Comparison of ENCODE assay signal across 34 cellular contexts in the genomic region with DNA sequence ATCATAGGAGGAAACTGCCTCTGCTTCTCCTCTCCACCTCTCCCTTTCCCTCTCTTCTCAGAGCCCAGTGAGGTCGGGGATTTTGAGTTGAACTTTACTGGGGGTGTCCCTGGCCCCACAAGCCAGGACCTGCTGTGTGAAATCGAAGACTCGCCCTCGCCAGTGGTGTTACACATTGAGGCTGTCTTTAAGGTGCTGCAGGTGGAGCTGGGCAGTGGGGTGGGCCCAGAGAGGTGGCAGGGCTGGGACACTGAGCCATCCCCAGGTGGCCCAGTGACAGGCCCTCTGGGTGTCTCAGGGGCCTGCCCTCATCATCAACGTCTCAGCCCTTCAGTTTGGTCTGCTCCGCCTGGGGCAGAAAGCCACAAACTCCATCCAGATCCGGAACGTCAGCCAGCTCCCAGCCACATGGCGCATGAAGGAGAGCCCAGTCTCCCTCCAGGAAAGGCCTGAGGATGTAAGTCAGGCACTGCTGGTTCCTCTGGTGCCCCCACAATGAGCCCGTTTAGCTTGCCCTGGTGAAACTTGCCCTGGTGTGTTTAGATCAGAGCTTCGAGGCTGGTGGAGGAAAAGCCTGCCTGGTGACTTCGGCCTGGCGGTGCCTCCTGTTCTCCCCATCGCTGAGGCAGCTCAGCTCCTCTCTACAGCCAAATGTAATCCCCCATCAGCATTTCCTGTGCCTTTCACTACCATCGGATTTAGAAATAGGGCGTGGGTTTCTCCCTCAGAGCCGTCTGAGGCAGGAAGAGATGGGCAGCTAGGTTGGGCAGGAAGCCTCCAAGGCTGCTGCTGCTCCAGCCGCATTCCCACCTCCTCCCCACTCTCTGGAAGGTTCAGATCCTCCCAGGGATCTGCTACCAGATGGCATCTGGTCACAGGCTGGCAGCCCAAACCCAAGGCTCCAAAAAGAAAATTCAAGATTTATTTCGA. TPM values are rescaled to one million over a fixed set of nuclear protein-coding genes. Genes with fewer than 3 reads are reported as not detected.
"Had no signal": no experiment of that assay in that cellular context is flagged by ENCODE, and none has a peak within 500 bp of the region (broad histone marks: within the 10 kb centered on the region; RNA-seq: fewer than 3 reads in every experiment).

No MANE protein-coding gene starts in this region.

- H3K9ac ChIP-seq: parathyroid adenoma had no signal

- H3K4me1 ChIP-seq: adrenal gland, ascending aorta, parathyroid adenoma, right atrium auricular region, uterus had no signal

- H3K27ac ChIP-seq: adrenal gland, ascending aorta, cardiac muscle cell, parathyroid adenoma, right atrium auricular region, thoracic aorta, uterus had no signal

- H3K27me3 Mint-ChIP-seq: activated naive CD8-positive, alpha-beta T cell treated with anti-CD3 and anti-CD28 coated beads for 36 hours had no signal

- H2AFZ ChIP-seq: parathyroid adenoma had no signal

- H3K4me1 Mint-ChIP-seq: activated CD8-positive, alpha-beta memory T cell treated with anti-CD3 and anti-CD28 coated beads, Interleukin-2, amount 10 ng/mL, durations not matched to agents 7 days and 5 days; activated naive CD8-positive, alpha-beta T cell treated with anti-CD3 and anti-CD28 coated beads for 36 hours; nephron had no signal

- H3K36me3 Mint-ChIP-seq: activated CD8-positive, alpha-beta memory T cell treated with anti-CD3 and anti-CD28 coated beads, Interleukin-2, amount 10 ng/mL, durations not matched to agents 7 days and 5 days; activated naive CD8-positive, alpha-beta T cell treated with anti-CD3 and anti-CD28 coated beads for 36 hours; brain; WTC11 had no signal

- H3K4me3 ChIP-seq: adrenal gland, ascending aorta, cardiac muscle cell, mucosa of descending colon, right atrium auricular region, thoracic aorta, uterus had no signal

- H3K4me3 Mint-ChIP-seq: activated CD8-positive, alpha-beta memory T cell treated with anti-CD3 and anti-CD28 coated beads, Interleukin-2, amount 10 ng/mL, durations not matched to agents 7 days and 5 days; activated CD8-positive, alpha-beta T cell treated with anti-CD3 and anti-CD28 coated beads, Interleukin-2, amount 10 ng/mL, durations not matched to agents 7 days and 5 days; activated naive CD4-positive, alpha-beta T cell treated with anti-CD3 and anti-CD28 coated beads for 36 hours; activated naive CD8-positive, alpha-beta T cell treated with anti-CD3 and anti-CD28 coated beads for 36 hours; brain; nephron; T-helper 1 cell treated with Interleukin-12 subunit alpha and Interleukin-12 subunit beta and Interleukin-4 antibody, amounts not matched to agents 30 μg/mL and 1 μg/mL, for 36 hours; WTC11 had no signal

- H3K27me3 ChIP-seq: adrenal gland, ascending aorta, cardiac muscle cell, right atrium auricular region, uterus had no signal

- H3K9me3 ChIP-seq: adrenal gland, ascending aorta, mucosa of descending colon, right atrium auricular region, thoracic aorta, uterus had no signal

- DNase-seq: activated CD4-positive, alpha-beta T cell treated with anti-CD3 and anti-CD28 coated beads for 1 hour; activated CD8-positive, alpha-beta memory T cell treated with anti-CD3 and anti-CD28 coated beads, Interleukin-2, amount 10 ng/mL, durations not matched to agents 7 days and 5 days; activated CD8-positive, alpha-beta T cell treated with anti-CD3 and anti-CD28 coated beads, Interleukin-2, amount 10 ng/mL, durations not matched to agents 7 days and 5 days; activated effector memory CD4-positive, alpha-beta T cell treated with anti-CD3 and anti-CD28 coated beads, Interleukin-2, amount 50 U/mL, for 16 hours; activated naive CD4-positive, alpha-beta T cell treated with anti-CD3 and anti-CD28 coated beads for 36 hours; activated naive CD8-positive, alpha-beta T cell treated with anti-CD3 and anti-CD28 coated beads for 36 hours; adrenal gland; cerebellar nuclear complex; cortex of kidney; foreskin fibroblast; left ventricle myocardium superior; mucosa of descending colon; nucleus accumbens; stimulated activated CD4-positive, alpha-beta T cell treated with anti-CD3 and anti-CD28 coated beads, Interleukin-15, amount 100 ng/mL, for 24 hours; stimulated activated CD4-positive, alpha-beta T cell treated with anti-CD3 and anti-CD28 coated beads, Interleukin-2, amount 100 ng/mL, for 24 hours; stimulated activated naive CD4-positive, alpha-beta T cell treated with Interleukin-2 at 50 U/mL for 16 hours; SW 1271; T1000; trophoblast cell; uterus had no signal

- H3K27ac Mint-ChIP-seq: activated CD8-positive, alpha-beta memory T cell treated with anti-CD3 and anti-CD28 coated beads, Interleukin-2, amount 10 ng/mL, durations not matched to agents 7 days and 5 days; activated CD8-positive, alpha-beta T cell treated with anti-CD3 and anti-CD28 coated beads, Interleukin-2, amount 10 ng/mL, durations not matched to agents 7 days and 5 days; activated naive CD4-positive, alpha-beta T cell treated with anti-CD3 and anti-CD28 coated beads for 36 hours; activated naive CD8-positive, alpha-beta T cell treated with anti-CD3 and anti-CD28 coated beads for 36 hours; nephron; T-helper 1 cell treated with Interleukin-12 subunit alpha and Interleukin-12 subunit beta and Interleukin-4 antibody, amounts not matched to agents 30 μg/mL and 1 μg/mL, for 36 hours; WTC11 had no signal

- H3K36me3 ChIP-seq: adrenal gland, ascending aorta, cardiac muscle cell, right atrium auricular region, thoracic aorta, uterus had no signal

- H3K9me3 Mint-ChIP-seq: activated naive CD4-positive, alpha-beta T cell treated with anti-CD3 and anti-CD28 coated beads for 36 hours; activated naive CD8-positive, alpha-beta T cell treated with anti-CD3 and anti-CD28 coated beads for 36 hours; brain; nephron; T-helper 1 cell treated with Interleukin-12 subunit alpha and Interleukin-12 subunit beta and Interleukin-4 antibody, amounts not matched to agents 30 μg/mL and 1 μg/mL, for 36 hours; WTC11 had no signal

- ATAC-seq: activated CD8-positive, alpha-beta memory T cell treated with anti-CD3 and anti-CD28 coated beads, Interleukin-2, amount 10 ng/mL, durations not matched to agents 7 days and 5 days; activated CD8-positive, alpha-beta T cell treated with anti-CD3 and anti-CD28 coated beads, Interleukin-2, amount 10 ng/mL, durations not matched to agents 7 days and 5 days; esophagus mucosa; left ventricle myocardium superior; mucosa of descending colon; WTC11 had no signal

- H3K79me2 ChIP-seq: parathyroid adenoma had no signal

RNA-seq across cellular contexts. Expression of a gene that starts 58.7 kb away (rescaled TPM):
- total RNA-seq: glomerular endothelial cell, lung microvascular endothelial cell, myocyte, pulmonary artery endothelial cell had no signal
- polyA plus RNA-seq: cardiac muscle cell had no signal
